ENCODE assay signal across 8 cellular contexts in genomic region chr15:63553388-63553791, GRCh38. TPM values are rescaled to one million over a fixed set of nuclear protein-coding genes. Genes with fewer than 3 reads are reported as not detected.
DNase-seq lines count a peak whose midpoint lies in the region; ATAC-seq, FAIRE-seq and TF ChIP-seq lines count a peak whose summit lies in the region.

No MANE protein-coding gene starts in this region.

- intact Hi-C loops in colonic mucosa (cut with DNase I) = no loop called here

- no peaks in the 10 kb centered on the region for H3K23me2 ChIP-seq in H1 (ENCODE audit: low read depth, low read length)

- no peaks in the 10 kb centered on the region for H3K79me2 ChIP-seq in H1 (ENCODE audit: control insufficient read depth in 1 of 2, insufficient read depth in 2 of 2, low read length in 2 of 2)

- no peak overlapping the region for H3K4ac ChIP-seq in H1 (replicated peaks; ENCODE audit: insufficient read length, low read depth, low read length)

- 0 out of 2 replicates have a peak overlapping the region, but pooled peaks have one; percentile 33 for H3K27ac ChIP-seq in H1 (ENCODE audit: low read depth, low read length)
- H3K27ac ChIP-seq in mucosa of rectum (ENCODE audit: low read depth in 2 of 2, low read length in 2 of 2) = peak overlapping the region; percentile 9 to 45
- H3K27ac ChIP-seq in colonic mucosa = no peak overlapping the region

- FAIRE-seq in H1 (lab: Jason Lieb, UNC) = peak; percentile 92

- H2BK12ac ChIP-seq in H1 (ENCODE audit: low read depth, low read length) = no peak overlapping the region

- H3K4me1 ChIP-seq in H1 (replicated peaks in 1 of 4; ENCODE audit: control insufficient read depth in 3 of 4, insufficient read depth in 4 of 4, low read length in 3 of 4) (peaks cover 0 to 9% (median 5%) of the 10 kb centered on the region in 4 experiments; a peak in 4 of 7 replicates), mucosa of rectum (ENCODE audit: control insufficient read depth in 2 of 2, insufficient read depth in 2 of 2, low read length in 2 of 2) (peaks cover 3 to 11% of the 10 kb centered on the region in 2 donors), colonic mucosa (no peaks in the 10 kb centered on the region)

- TF ChIP-seq CTCF in H1 (IDR thresholded peaks at IDR 0.05; ENCODE audit: control extremely low read depth in 1 of 3, insufficient read depth in 1 of 3, low read depth in 1 of 3, low read length in 3 of 3) (no peak), glutamatergic neuron (IDR thresholded peaks at IDR 0.05; ENCODE audit: partially characterized antibody, unreplicated experiment) (no peak), colonic mucosa (IDR thresholded peaks at IDR 0.05) (no peak)

- no peak overlapping the region for H2AK5ac ChIP-seq in H1 (ENCODE audit: low read depth, low read length)

- DNase-seq in EL = peak; percentile 90
- DNase-seq in NCI-H2196 treated with DMSO at 0.1 percent for 48 hours (lab: John Stamatoyannopoulos, UW; ENCODE audit: unreplicated experiment) = peak; percentile 9
- no peak for DNase-seq in H1 (ENCODE audit: low read depth in 1 of 2, low spot score in 2 of 2)
- no peak for DNase-seq in glutamatergic neuron
- no peak for DNase-seq in NCI-H524 treated with DMSO at 0.1 percent for 48 hours (lab: John Stamatoyannopoulos, UW)
- no peak for DNase-seq in colonic mucosa

- 35% methylated on average over 3 of the region's 3 CpGs; no CpG with 5 or more reads in 1 of the 2 experiments for WGBS in H1 (ENCODE audit: extremely low coverage in 1 of 2, insufficient coverage in 1 of 2, insufficient read length in 1 of 2, insufficient replicate concordance in 2 of 2, low coverage in 1 of 2, low lambda C conversion rate in 2 of 2, missing lambda C conversion rate in 1 of 2), 2 experiments

- H4K91ac ChIP-seq in H1 (replicated peaks; ENCODE audit: insufficient read length, low read length) = no peak overlapping the region

- no peak overlapping the region for H3K27ac Mint-ChIP-seq in glutamatergic neuron (ENCODE audit: unreplicated experiment)

- H4K20me1 ChIP-seq in H1 (replicated peaks in 1 of 2; ENCODE audit: control insufficient read depth in 1 of 2, insufficient read depth in 2 of 2, low read length in 2 of 2) = no peaks in the 10 kb centered on the region

- H3K27me3 ChIP-seq in H1 (replicated peaks in 1 of 4; ENCODE audit: control insufficient read depth in 3 of 4, extremely low read depth in 1 of 4, insufficient read depth in 3 of 4, low read length in 3 of 4) (no peaks in the 10 kb centered on the region), mucosa of rectum (ENCODE audit: control insufficient read depth in 2 of 2, insufficient read depth in 2 of 2, low read length in 2 of 2) (no peaks in the 10 kb centered on the region), colonic mucosa (no peaks in the 10 kb centered on the region)

- no peak for ATAC-seq in GM21737 (IDR thresholded peaks at IDR 0.05; ENCODE audit: unreplicated experiment)

- H3K9ac ChIP-seq in H1 (replicated peaks in 1 of 4; ENCODE audit: extremely low read depth in 1 of 4, low read depth in 3 of 4, low read length in 3 of 4) (no peak overlapping the region), mucosa of rectum (ENCODE audit: low read depth in 1 of 2, low read length in 2 of 2) (no peak overlapping the region), colonic mucosa (ENCODE audit: low read depth in 2 of 2, low read length in 2 of 2) (peak overlapping the region in 1 of 2 donors; percentile 5)

- no peak for TF ChIP-seq EP300 in H1 (IDR thresholded peaks at IDR 0.05; ENCODE audit: borderline replicate concordance in 1 of 2, low read depth in 2 of 2, low read length in 2 of 2)

- H4K5ac ChIP-seq in H1 (ENCODE audit: insufficient read length, low read depth, low read length) = peak overlapping the region; percentile 53

- no peaks in the 10 kb centered on the region for H3K9me3 ChIP-seq in H1 (ENCODE audit: insufficient read depth in 2 of 2, low read depth in 1 of 2, low read length in 1 of 2)
- no peaks in the 10 kb centered on the region for H3K9me3 ChIP-seq in mucosa of rectum (ENCODE audit: control insufficient read depth in 2 of 2, low read length in 2 of 2)
- H3K9me3 ChIP-seq in colonic mucosa = no peaks in the 10 kb centered on the region

- H3K18ac ChIP-seq in H1 (ENCODE audit: extremely low read depth, low read length) = no peak overlapping the region

- peak overlapping the region in 1 of 4 experiments; percentile 27; a peak in 1 of 8 replicates for H3K4me3 ChIP-seq in H1 (ENCODE audit: extremely low read depth in 1 of 4, insufficient read depth in 2 of 4, low read depth in 3 of 4, low read length in 4 of 4)
- no peak overlapping the region for H3K4me3 ChIP-seq in mucosa of rectum (ENCODE audit: low read length in 2 of 2)
- H3K4me3 ChIP-seq in colonic mucosa = no peak overlapping the region

- H2BK20ac ChIP-seq in H1 (ENCODE audit: low read length) = no peak overlapping the region

- no peak for TF ChIP-seq POLR2A in H1 (IDR thresholded peaks at IDR 0.05; ENCODE audit: control extremely low read depth in 1 of 2, low read depth in 2 of 2, low read length in 2 of 2)

- H2AFZ ChIP-seq in H1 (ENCODE audit: low read length) = 0 out of 2 replicates have a peak overlapping the region, but pooled peaks have one; percentile 48

- H4K8ac ChIP-seq in H1 (ENCODE audit: extremely low read depth, insufficient read depth, low read length) = no peak overlapping the region

- H3K9me3 Mint-ChIP-seq in glutamatergic neuron (ENCODE audit: unreplicated experiment) = no peaks in the 10 kb centered on the region

- H3K27me3 Mint-ChIP-seq in glutamatergic neuron (ENCODE audit: unreplicated experiment) = no peaks in the 10 kb centered on the region

- POLR2A ChIA-PET in H1 (lab: Charles Lee; ENCODE audit: partially characterized antibody) = interaction anchor here (1.0 kb wide), 2 partner anchors 16 to 22 kb away, joined by 3 to 4 read pairs; no protein-coding TSS in a partner anchor

- no peak overlapping the region for H3K23ac ChIP-seq in H1 (ENCODE audit: insufficient read length)

- H3K36me3 ChIP-seq in H1 (ENCODE audit: control insufficient read depth in 2 of 4, insufficient read depth in 4 of 4, low read length in 3 of 4) (no peaks in the 10 kb centered on the region), mucosa of rectum (ENCODE audit: control insufficient read depth in 2 of 2, insufficient read depth in 2 of 2, low read length in 2 of 2) (peaks cover 11 to 20% of the 10 kb centered on the region in 2 donors), colonic mucosa (no peaks in the 10 kb centered on the region)

- H2BK5ac ChIP-seq in H1 (ENCODE audit: low read depth, low read length) = no peak overlapping the region

- H3K56ac ChIP-seq in H1 (replicated peaks; ENCODE audit: insufficient read length, low read depth, low read length) = no peak overlapping the region

- H3K4me1 Mint-ChIP-seq in glutamatergic neuron (ENCODE audit: low read depth, unreplicated experiment) = peaks cover 3% of the 10 kb centered on the region

- H3K14ac ChIP-seq in H1 (ENCODE audit: insufficient read length) = no peak overlapping the region

- no peak overlapping the region for H3K4me3 Mint-ChIP-seq in glutamatergic neuron (ENCODE audit: unreplicated experiment)

- CTCF ChIA-PET in H1 (lab: Charles Lee; ENCODE audit: partially characterized antibody) = interaction anchor here (0.9 to 1.5 kb wide), 6 partner anchors 13 to 66 kb away, joined by 3 to 6 read pairs (median 4); no protein-coding TSS in a partner anchor

- H2BK120ac ChIP-seq in H1 (replicated peaks; ENCODE audit: low read depth, low read length) = no peak overlapping the region

- TF ChIP-seq RAD21 in H1 (IDR thresholded peaks at IDR 0.05 in 1 of 2, conservative IDR thresholded peaks at IDR 0.05 in 1 of 2; ENCODE audit: low read depth in 2 of 2, low read length in 2 of 2) = no peak

- peak overlapping the region in 1 of 2 experiments; percentile 51; a peak in 3 of 4 replicates for H3K4me2 ChIP-seq in H1 (ENCODE audit: insufficient read depth in 1 of 2, low read depth in 2 of 2, low read length in 2 of 2)

- H2BK15ac ChIP-seq in H1 (ENCODE audit: low read length) = no peak overlapping the region

- no peaks in the 10 kb centered on the region for H3K79me1 ChIP-seq in H1 (ENCODE audit: low read depth, low read length)

- no peaks in the 10 kb centered on the region for H3K36me3 Mint-ChIP-seq in glutamatergic neuron (ENCODE audit: unreplicated experiment)

TF ChIP-seq in H1, 55 proteins besides CTCF, POLR2A, EP300 and RAD21 (continues in another document):
- TF ChIP-seq JUN (IDR thresholded peaks at IDR 0.05; ENCODE audit: low read depth, low read length) (no peak), MAFK (IDR thresholded peaks at IDR 0.05; ENCODE audit: low read depth, low read length) (no peak), KDM1A (IDR thresholded peaks at IDR 0.05; ENCODE audit: borderline replicate concordance, low read length) (no peak), BRCA1 (IDR thresholded peaks at IDR 0.05; ENCODE audit: low read depth, low read length) (no peak), SIN3A (conservative IDR thresholded peaks at IDR 0.05 in 1 of 2, IDR thresholded peaks at IDR 0.05 in 1 of 2; ENCODE audit: low read depth in 1 of 2, low read length in 2 of 2) (no peak), ASH2L (IDR thresholded peaks at IDR 0.05; ENCODE audit: low read length) (peak; percentile 54), TEAD4 (IDR thresholded peaks at IDR 0.05; ENCODE audit: low read depth, low read length) (peak; percentile 79)

RNA-seq across cellular contexts. Expression of gene FBXL22, which starts 43.8 kb away (rescaled TPM):
- total RNA-seq in H1 (2021; fragmentation: NEBNext Ultra II Directional; extraction: Animal tissue kit (Norgen Biotek cat#: 25700)) = 0.47 and 0.54 TPM in 2 replicates
- 0.09 and 0.24 TPM in 2 replicates for polyA plus RNA-seq in H1 (2011; rRNA removed)
- 0.28 TPM for polyA plus RNA-seq in H1 (2011; cell fraction: cytosol; rRNA removed)
- polyA plus RNA-seq in H1 (2011; cell fraction: nucleus; rRNA removed) = 0.30 TPM
- 0.56 to 0.75 TPM (median 0.59 TPM) in 3 of 4 replicates, not detected in the other for polyA plus RNA-seq in H1 (2012, experiment 1 of 2)
- polyA plus RNA-seq in H1 (2012, experiment 2 of 2) = 0.41 TPM
- 0.26 TPM for polyA plus RNA-seq in H1 (2013, experiment 1 of 2)
- polyA plus RNA-seq in H1 (2013, experiment 2 of 2) = 0.26 TPM
- not detected in 2 replicates for polyA minus RNA-seq in H1 (2011; rRNA and poly(A)+ RNA removed)
- polyA minus RNA-seq in H1 (2011; cell fraction: cytosol; rRNA and poly(A)+ RNA removed) = not detected
- polyA minus RNA-seq in H1 (2011; cell fraction: nucleus; rRNA and poly(A)+ RNA removed) = not detected
- total RNA-seq in glutamatergic neuron (ENCODE audit: unreplicated experiment) (not detected), colonic mucosa (1 to 10 TPM; 2.1 to 4.4 TPM)

RNA-seq across cellular contexts. Expression of gene USP3, which starts 49.0 kb away (rescaled TPM):
- total RNA-seq in H1 (2021; fragmentation: NEBNext Ultra II Directional; extraction: Animal tissue kit (Norgen Biotek cat#: 25700)) = 10.8 and 15.5 TPM in 2 replicates
- polyA plus RNA-seq in H1 (2011; rRNA removed) = 10.0 and 16.2 TPM in 2 replicates
- 6.9 TPM for polyA plus RNA-seq in H1 (2011; cell fraction: cytosol; rRNA removed)
- 16.9 TPM for polyA plus RNA-seq in H1 (2011; cell fraction: nucleus; rRNA removed)
- polyA plus RNA-seq in H1 (2012, experiment 1 of 2) = 17.5 to 23.1 TPM (median 18.6 TPM) in 4 replicates
- polyA plus RNA-seq in H1 (2012, experiment 2 of 2) = 4.9 TPM
- 7.8 TPM for polyA plus RNA-seq in H1 (2013, experiment 1 of 2)
- polyA plus RNA-seq in H1 (2013, experiment 2 of 2) = 6.8 TPM
- 12.4 and 29.6 TPM in 2 replicates for polyA minus RNA-seq in H1 (2011; rRNA and poly(A)+ RNA removed)
- 15.0 TPM for polyA minus RNA-seq in H1 (2011; cell fraction: cytosol; rRNA and poly(A)+ RNA removed)
- 33.1 TPM for polyA minus RNA-seq in H1 (2011; cell fraction: nucleus; rRNA and poly(A)+ RNA removed)
- 50.9 TPM for total RNA-seq in glutamatergic neuron (ENCODE audit: unreplicated experiment)
- total RNA-seq in colonic mucosa = 10 to 100 TPM; 57.6 to 74.2 TPM

Comparison
In these comparisons a context has a peak if more than half of its experiments do, and no peak if none do; other contexts are left out.
1. DNase-seq: peak in EL (single experiment) and NCI-H2196 treated with DMSO at 0.1 percent for 48 hours (single experiment); none in H1 (0 of 2), glutamatergic neuron (single experiment), NCI-H524 treated with DMSO at 0.1 percent for 48 hours (single experiment) and colonic mucosa (single experiment).